Comparison of ENCODE assay signal across 7 cellular contexts in the genomic region with DNA sequence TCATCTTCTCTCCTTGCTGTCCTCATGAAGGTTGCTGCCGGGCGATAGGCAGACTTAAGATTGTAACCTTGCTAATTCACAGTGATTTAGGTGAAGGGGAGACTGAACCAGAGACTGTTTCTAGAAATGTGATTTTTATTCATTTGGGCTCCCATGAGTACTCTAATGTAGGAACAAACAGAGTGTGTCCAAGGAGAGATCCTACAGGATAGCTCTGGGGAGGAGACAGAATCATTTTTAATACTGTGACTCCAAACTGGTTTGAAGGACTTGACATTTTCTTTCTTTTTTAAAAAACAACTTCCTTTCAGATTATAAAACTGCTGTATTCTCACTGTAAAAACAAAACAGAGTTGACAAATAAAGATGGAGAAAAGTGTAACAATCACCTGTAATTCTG. TPM values are rescaled to one million over a fixed set of nuclear protein-coding genes. Genes with fewer than 3 reads are reported as not detected.
"Had no signal": no experiment of that assay in that cellular context is flagged by ENCODE, and none has a peak within 500 bp of the region (broad histone marks: within the 10 kb centered on the region; RNA-seq: fewer than 3 reads in every experiment).

No MANE protein-coding gene starts in this region.

- ATAC-seq: GM23338, HepG2 had no signal

- H3K27ac ChIP-seq: HL-60 had no signal

- H3K4me3 ChIP-seq: GM23338 had no signal

- H2AFZ ChIP-seq: GM23338 had no signal

- DNase-seq: H9, HCEC 1CT, IMR-90, KBM-7 had no signal

- H3K4me2 ChIP-seq: GM23338 had no signal

RNA-seq across cellular contexts. Expression of gene ELAVL4, which starts 23.8 kb away (rescaled TPM):
- polyA plus RNA-seq: HepG2, IMR-90 had no signal
